ENCODE assay signal across 11 cellular contexts in the genomic region with DNA sequence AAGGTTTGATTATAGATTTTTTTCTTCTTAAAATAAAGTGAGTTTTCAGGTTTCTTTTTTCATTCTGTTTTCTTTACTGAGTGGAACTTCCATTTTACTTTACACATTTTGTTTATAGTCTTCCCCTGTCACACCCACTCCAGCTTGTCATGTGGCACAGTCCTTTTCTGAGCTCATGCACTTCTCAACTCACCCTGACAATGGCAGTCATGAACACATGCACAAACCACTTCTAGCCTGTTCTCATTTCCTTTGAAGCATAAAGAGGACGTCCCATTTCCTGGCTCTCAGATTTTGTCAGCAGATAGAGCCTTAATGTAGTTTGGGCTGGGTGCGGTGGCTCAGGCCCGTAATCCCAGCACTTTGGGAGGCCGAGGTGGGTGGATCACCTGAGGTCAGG.
DNase-seq lines count a peak whose midpoint lies in the region; ATAC-seq and TF ChIP-seq lines count a peak whose summit lies in the region.
"Had no signal": no experiment of that assay in that cellular context is flagged by ENCODE, and none has a peak within 500 bp of the region (broad histone marks: within the 10 kb centered on the region; RNA-seq: fewer than 3 reads in every experiment).

No MANE protein-coding gene starts in this region.

- peaks cover 0 to 8% (median 0%) of the 10 kb centered on the region in 11 experiments; a peak in 3 of 22 replicates for H3K9me3 ChIP-seq in BLaER1 treated with 17β-estradiol and CSF1 and Interleukin-3, amounts not matched to agents 10 nM and 100 nM (replicated peaks in 1 of 11)

- DNase-seq in MV-4-11 (lab: John Stamatoyannopoulos, UW): peak; percentile 53
- peak; percentile 35 for DNase-seq in activated naive CD8-positive, alpha-beta T cell treated with anti-CD3 and anti-CD28 coated beads, Interleukin-2, amount 10 ng/mL, durations not matched to agents 7 days and 5 days
- DNase-seq in GM19240 (ENCODE audit: insufficient read length, low spot score): no peak
- DNase-seq in iPS-NIHi7 (ENCODE audit: extremely low spot score): no peak
- DNase-seq in AG08396 (ENCODE audit: low spot score): no peak
- DNase-seq: NCI-H82 had no signal

- no peak overlapping the region for H3K27ac Mint-ChIP-seq in activated naive CD8-positive, alpha-beta T cell treated with anti-CD3 and anti-CD28 coated beads, Interleukin-2, amount 10 ng/mL, durations not matched to agents 7 days and 5 days
- H3K27ac Mint-ChIP-seq: mesothelial cell of epicardium had no signal

- peaks cover 19 to 31% (median 25%) of the 10 kb centered on the region in 10 experiments for H3K4me1 ChIP-seq in BLaER1 treated with 17β-estradiol and CSF1 and Interleukin-3, amounts not matched to agents 10 nM and 100 nM

- no peaks in the 10 kb centered on the region for H3K27me3 Mint-ChIP-seq in activated naive CD8-positive, alpha-beta T cell treated with anti-CD3 and anti-CD28 coated beads, Interleukin-2, amount 10 ng/mL, durations not matched to agents 7 days and 5 days

- peak overlapping the region in 5 of 11 experiments; percentile 17 to 46 (median 36); a peak in 3 of 22 replicates for H3K9ac ChIP-seq in BLaER1 treated with 17β-estradiol and CSF1 and Interleukin-3, amounts not matched to agents 10 nM and 100 nM

- H3K4me1 Mint-ChIP-seq in activated naive CD8-positive, alpha-beta T cell treated with anti-CD3 and anti-CD28 coated beads, Interleukin-2, amount 10 ng/mL, durations not matched to agents 7 days and 5 days: peaks cover 8% of the 10 kb centered on the region
- H3K4me1 Mint-ChIP-seq: mesothelial cell of epicardium had no signal

- H3K4me3 Mint-ChIP-seq in activated naive CD8-positive, alpha-beta T cell treated with anti-CD3 and anti-CD28 coated beads, Interleukin-2, amount 10 ng/mL, durations not matched to agents 7 days and 5 days: no peak overlapping the region
- H3K4me3 Mint-ChIP-seq: mesothelial cell of epicardium had no signal

- no peaks in the 10 kb centered on the region for H3K36me3 ChIP-seq in BLaER1 treated with 17β-estradiol and CSF1 and Interleukin-3, amounts not matched to agents 10 nM and 100 nM

- H3K4me3 ChIP-seq in BLaER1 treated with 17β-estradiol and CSF1 and Interleukin-3, amounts not matched to agents 10 nM and 100 nM: no peak overlapping the region

- POLR2A ChIA-PET in activated naive CD8-positive, alpha-beta T cell treated with anti-CD3 and anti-CD28 coated beads, Interleukin-2, amount 10 ng/mL, durations not matched to agents 7 days and 5 days (lab: Charles Lee): interaction anchor here (0.9 to 1.8 kb wide), 8 partner anchors 15 to 235 kb away, joined by 3 to 16 read pairs (median 4); partner anchors contain the start of gene ZNF267

- H3K27me3 ChIP-seq in BLaER1 treated with 17β-estradiol and CSF1 and Interleukin-3, amounts not matched to agents 10 nM and 100 nM: no peaks in the 10 kb centered on the region; a peak in 2 of 22 replicates

- H4K20me1 ChIP-seq in BLaER1 treated with 17β-estradiol and CSF1 and Interleukin-3, amounts not matched to agents 10 nM and 100 nM: no peaks in the 10 kb centered on the region; a peak in 1 of 22 replicates

- H3K36me3 Mint-ChIP-seq in activated naive CD8-positive, alpha-beta T cell treated with anti-CD3 and anti-CD28 coated beads, Interleukin-2, amount 10 ng/mL, durations not matched to agents 7 days and 5 days: no peaks in the 10 kb centered on the region
- H3K36me3 Mint-ChIP-seq: mesothelial cell of epicardium had no signal

- peak overlapping the region; percentile 53 to 74 (median 67) for H3K4me2 ChIP-seq in BLaER1 treated with 17β-estradiol and CSF1 and Interleukin-3, amounts not matched to agents 10 nM and 100 nM

- TF ChIP-seq POLR2A in GM18505 (IDR thresholded peaks at IDR 0.05; ENCODE audit: borderline replicate concordance, extremely low read depth, insufficient read depth, insufficient read length): no peak

- peak; percentile 54 for ATAC-seq in GM18505 (IDR thresholded peaks at IDR 0.05; ENCODE audit: unreplicated experiment)
- ATAC-seq in activated naive CD8-positive, alpha-beta T cell treated with anti-CD3 and anti-CD28 coated beads, Interleukin-2, amount 10 ng/mL, durations not matched to agents 7 days and 5 days (ENCODE audit: low read depth): peak; percentile 93
- no peak for ATAC-seq in GM18867 (IDR thresholded peaks at IDR 0.05; ENCODE audit: unreplicated experiment)

- peaks cover 6% of the 10 kb centered on the region for H3K9me3 Mint-ChIP-seq in activated naive CD8-positive, alpha-beta T cell treated with anti-CD3 and anti-CD28 coated beads, Interleukin-2, amount 10 ng/mL, durations not matched to agents 7 days and 5 days
- H3K9me3 Mint-ChIP-seq: mesothelial cell of epicardium had no signal

- peak overlapping the region in 10 of 11 experiments; percentile 5 to 65 (median 56); a peak in 18 of 22 replicates for H3K27ac ChIP-seq in BLaER1 treated with 17β-estradiol and CSF1 and Interleukin-3, amounts not matched to agents 10 nM and 100 nM
- H3K27ac ChIP-seq: epithelial cell of prostate had no signal

Comparison
In these comparisons a context has a peak if more than half of its experiments do, and no peak if none do; other contexts are left out.
1. DNase-seq: peak in MV-4-11 (single experiment) and activated naive CD8-positive, alpha-beta T cell treated with anti-CD3 and anti-CD28 coated beads, Interleukin-2, amount 10 ng/mL, durations not matched to agents 7 days and 5 days (single experiment); none in GM19240 (single experiment), iPS-NIHi7 (single experiment) and AG08396 (single experiment).